ENCODE assay signal across 24 cellular contexts in genomic region chrX:24954732-24955131, GRCh38.
"Had no signal": no experiment of that assay in that cellular context is flagged by ENCODE, and none has a peak within 500 bp of the region (broad histone marks: within the 10 kb centered on the region; RNA-seq: fewer than 3 reads in every experiment).

No MANE protein-coding gene starts in this region.

- DNase-seq: effector memory CD4-positive, alpha-beta T cell; gastrocnemius medialis; heart right ventricle; immature natural killer cell; left cardiac atrium; left ventricle myocardium superior; mesenchymal stem cell; naive B cell; posterior cingulate gyrus; sigmoid colon; stimulated activated CD4-positive, alpha-beta T cell treated with anti-CD3 and anti-CD28 coated beads, Interleukin-12 subunit alpha, Interleukin-12 subunit beta, amount 100 ng/mL, for 4 hours; stimulated activated naive CD4-positive, alpha-beta T cell; stomach; substantia nigra; transverse colon had no signal

- FAIRE-seq: keratinocyte had no signal

- H3K27ac ChIP-seq: epithelial cell of prostate, esophagus muscularis mucosa, gastrocnemius medialis, heart right ventricle, neutrophil, right atrium auricular region, sigmoid colon, skin epidermis, stomach, thoracic aorta, transverse colon had no signal

- H3K4me3 ChIP-seq: esophagus muscularis mucosa, gastrocnemius medialis, heart right ventricle, lung, right atrium auricular region, sigmoid colon, skin epidermis, stomach, thoracic aorta, transverse colon had no signal

- ATAC-seq: gastrocnemius medialis, heart right ventricle, left cardiac atrium, left ventricle myocardium superior had no signal

- H3K4me1 Mint-ChIP-seq: naive B cell had no signal

- H3K9me3 ChIP-seq: esophagus muscularis mucosa, gastrocnemius medialis, heart right ventricle, neutrophil, right atrium auricular region, sigmoid colon, stomach, thoracic aorta, transverse colon had no signal

- H3K9me3 Mint-ChIP-seq: immature natural killer cell had no signal

- H3K4me1 ChIP-seq: esophagus muscularis mucosa, gastrocnemius medialis, heart right ventricle, right atrium auricular region, sigmoid colon, stomach, transverse colon had no signal

- H3K4me3 Mint-ChIP-seq: immature natural killer cell, naive B cell, nephron had no signal

- H3K27me3 ChIP-seq: esophagus muscularis mucosa, gastrocnemius medialis, neutrophil, right atrium auricular region, sigmoid colon, stomach, transverse colon had no signal

- H3K27ac Mint-ChIP-seq: immature natural killer cell had no signal

- H3K36me3 ChIP-seq: esophagus muscularis mucosa, gastrocnemius medialis, heart right ventricle, neutrophil, right atrium auricular region, sigmoid colon, stomach, thoracic aorta, transverse colon had no signal

- H3K27me3 Mint-ChIP-seq: naive B cell had no signal
